In the genomic region with DNA sequence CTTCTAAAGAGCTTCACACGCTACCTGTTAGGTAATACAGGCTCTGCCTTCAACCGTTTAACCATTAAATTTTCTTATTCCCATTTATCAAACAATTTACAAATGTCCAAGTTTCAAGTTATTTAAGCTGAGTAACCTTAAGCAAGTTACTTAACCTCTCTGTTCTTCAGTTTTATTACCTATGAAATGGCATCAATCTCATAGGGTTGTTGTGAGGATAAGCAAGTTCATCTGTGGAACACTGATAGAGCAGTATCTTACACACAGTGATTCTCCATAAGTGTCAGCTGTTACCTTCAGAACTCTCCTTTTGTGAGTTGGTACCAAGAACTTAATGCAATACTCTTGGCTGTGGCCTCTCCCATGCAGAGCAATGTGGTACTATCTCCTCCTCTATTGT, we compare ENCODE assay signal across 1 cellular context.
TF ChIP-seq lines count a peak whose summit lies in the region.

No MANE protein-coding gene starts in this region.

TF ChIP-seq in K562, 482 proteins besides CTCF, POLR2A, EP300 and RAD21 (continued from another document):
- TF ChIP-seq, protein P1, sequence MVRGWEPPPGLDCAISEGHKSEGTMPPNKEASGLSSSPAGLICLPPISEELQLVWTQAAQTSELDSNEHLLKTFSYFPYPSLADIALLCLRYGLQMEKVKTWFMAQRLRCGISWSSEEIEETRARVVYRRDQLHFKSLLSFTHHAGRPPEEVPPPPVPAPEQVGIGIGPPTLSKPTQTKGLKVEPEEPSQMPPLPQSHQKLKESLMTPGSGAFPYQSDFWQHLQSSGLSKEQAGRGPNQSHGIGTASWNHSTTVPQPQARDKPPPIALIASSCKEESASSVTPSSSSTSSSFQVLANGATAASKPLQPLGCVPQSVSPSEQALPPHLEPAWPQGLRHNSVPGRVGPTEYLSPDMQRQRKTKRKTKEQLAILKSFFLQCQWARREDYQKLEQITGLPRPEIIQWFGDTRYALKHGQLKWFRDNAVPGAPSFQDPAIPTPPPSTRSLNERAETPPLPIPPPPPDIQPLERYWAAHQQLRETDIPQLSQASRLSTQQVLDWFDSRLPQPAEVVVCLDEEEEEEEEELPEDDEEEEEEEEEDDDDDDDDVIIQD (CRISPR knock-in tag; IDR thresholded peaks at IDR 0.05) = no peak
- no peak for TF ChIP-seq ZNF212 (CRISPR knock-in tag; IDR thresholded peaks at IDR 0.05)
- TF ChIP-seq, protein P2, sequence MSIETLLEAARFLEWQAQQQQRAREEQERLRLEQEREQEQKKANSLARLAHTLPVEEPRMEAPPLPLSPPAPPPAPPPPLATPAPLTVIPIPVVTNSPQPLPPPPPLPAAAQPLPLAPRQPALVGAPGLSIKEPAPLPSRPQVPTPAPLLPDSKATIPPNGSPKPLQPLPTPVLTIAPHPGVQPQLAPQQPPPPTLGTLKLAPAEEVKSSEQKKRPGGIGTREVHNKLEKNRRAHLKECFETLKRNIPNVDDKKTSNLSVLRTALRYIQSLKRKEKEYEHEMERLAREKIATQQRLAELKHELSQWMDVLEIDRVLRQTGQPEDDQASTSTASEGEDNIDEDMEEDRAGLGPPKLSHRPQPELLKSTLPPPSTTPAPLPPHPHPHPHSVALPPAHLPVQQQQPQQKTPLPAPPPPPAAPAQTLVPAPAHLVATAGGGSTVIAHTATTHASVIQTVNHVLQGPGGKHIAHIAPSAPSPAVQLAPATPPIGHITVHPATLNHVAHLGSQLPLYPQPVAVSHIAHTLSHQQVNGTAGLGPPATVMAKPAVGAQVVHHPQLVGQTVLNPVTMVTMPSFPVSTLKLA (conservative IDR thresholded peaks at IDR 0.05) = no peak
- no peak for TF ChIP-seq CBFB (CRISPR knock-in tag; IDR thresholded peaks at IDR 0.05)
- peak; percentile 51; the same call in 1 of the 2 replicates for TF ChIP-seq BCOR (IDR thresholded peaks at IDR 0.05)
